8 cellular contexts compared by ENCODE assay signal in genomic region chr15:40306908-40307307, GRCh38. TPM values are rescaled to one million over a fixed set of nuclear protein-coding genes. Genes with fewer than 3 reads are reported as not detected.
A peak's percentile ranks its signal among the peaks of the same experiment; 100 is the strongest.
DNase-seq lines count a peak whose midpoint lies in the region; ATAC-seq and TF ChIP-seq lines count a peak whose summit lies in the region.

No MANE protein-coding gene starts in this region.

- peaks cover 13% of the 10 kb centered on the region for H3K4me1 Mint-ChIP-seq in type B pancreatic cell (ENCODE audit: unreplicated experiment)

- H3K4me3 ChIP-seq in Loucy (ENCODE audit: low read length, poor library complexity, severe bottlenecking) (peak overlapping the region; percentile 96), psoas muscle (peak overlapping the region; percentile 43)

- ATAC-seq in psoas muscle (no peak), HG03571 (IDR thresholded peaks at IDR 0.05; ENCODE audit: unreplicated experiment) (no peak), HG03139 (IDR thresholded peaks at IDR 0.05; ENCODE audit: unreplicated experiment) (no peak), HG03039 (IDR thresholded peaks at IDR 0.05; ENCODE audit: unreplicated experiment) (no peak)

- peak overlapping the region; percentile 97 for H3K4me2 ChIP-seq in Loucy (ENCODE audit: low read depth, low read length, poor library complexity, severe bottlenecking)

- peaks cover 57% of the 10 kb centered on the region for H3K79me2 ChIP-seq in Loucy (ENCODE audit: insufficient read depth, low read length)

- H2AFZ ChIP-seq in Loucy (ENCODE audit: low read length) = peak overlapping the region; percentile 45; the same call in 1 of the 2 replicates

- intact Hi-C loops in psoas muscle (cut with DNase I) = no loop called here

- peak overlapping the region; percentile 19 for H3K27ac ChIP-seq in cingulate gyrus (ENCODE audit: low read depth, low read length)
- H3K27ac ChIP-seq in psoas muscle = no peak overlapping the region

- no peaks in the 10 kb centered on the region for H3K9me2 ChIP-seq in Loucy (replicated peaks; ENCODE audit: low read depth, low read length)

- H3K36me3 ChIP-seq in ES-I3 (ENCODE audit: insufficient read depth, low read length) = no peaks in the 10 kb centered on the region
- peaks cover 10% of the 10 kb centered on the region; the same call in 1 of the 2 replicates for H3K36me3 ChIP-seq in Loucy (ENCODE audit: insufficient read depth, low read length)
- no peaks in the 10 kb centered on the region for H3K36me3 ChIP-seq in psoas muscle (ENCODE audit: insufficient read depth in 1 of 2, low read depth in 1 of 2)

- DNase-seq in psoas muscle (no peak), type B pancreatic cell (ENCODE audit: extremely low spot score, unreplicated experiment) (no peak)

- H3K27me3 ChIP-seq in Loucy (ENCODE audit: insufficient read depth, low read length, poor library complexity, severe bottlenecking) (no peaks in the 10 kb centered on the region), psoas muscle (ENCODE audit: insufficient read depth in 3 of 3, low read length in 2 of 3) (no peaks in the 10 kb centered on the region)

- H3K4me3 Mint-ChIP-seq in type B pancreatic cell = no peak overlapping the region

- H3K27me3 Mint-ChIP-seq in type B pancreatic cell = peaks cover 33% of the 10 kb centered on the region

- H3K4me1 ChIP-seq in ES-I3 (ENCODE audit: insufficient read depth, low read length) (peaks cover 22% of the 10 kb centered on the region; the same call in 1 of the 2 replicates), Loucy (ENCODE audit: insufficient read depth, low read length, poor library complexity, severe bottlenecking) (peaks cover 57% of the 10 kb centered on the region), psoas muscle (no peaks in the 10 kb centered on the region)

- no peak for TF ChIP-seq CTCF in Loucy (conservative IDR thresholded peaks at IDR 0.05; ENCODE audit: low read length)
- TF ChIP-seq CTCF in psoas muscle (IDR thresholded peaks at IDR 0.05) = no peak
- TF ChIP-seq CTCF in type B pancreatic cell (conservative IDR thresholded peaks at IDR 0.05) = no peak

- H3K9me3 ChIP-seq in ES-I3 (ENCODE audit: control insufficient read depth, insufficient read depth, low read length) (no peaks in the 10 kb centered on the region), Loucy (ENCODE audit: insufficient read depth, low read depth, low read length) (no peaks in the 10 kb centered on the region), psoas muscle (no peaks in the 10 kb centered on the region)

- H3K9ac ChIP-seq in ES-I3 (ENCODE audit: low read depth, low read length) (peak overlapping the region; percentile 33; the same call in 1 of the 2 replicates), Loucy (ENCODE audit: low read depth, low read length, poor library complexity, severe bottlenecking) (peak overlapping the region; percentile 98)

- no peaks in the 10 kb centered on the region for H3F3A ChIP-seq in Loucy (ENCODE audit: low read depth)

- H3K36me3 Mint-ChIP-seq in type B pancreatic cell = no peaks in the 10 kb centered on the region

- no peak overlapping the region for H3K27ac Mint-ChIP-seq in type B pancreatic cell

- peaks cover 11% of the 10 kb centered on the region for H4K20me1 ChIP-seq in Loucy (ENCODE audit: insufficient read depth, low read length, poor library complexity, severe bottlenecking)

- 68 to 82% (median 82%) methylated on average over 7 of the region's 7 CpGs for WGBS in psoas muscle, 3 donors

- H3K9me3 Mint-ChIP-seq in type B pancreatic cell = no peaks in the 10 kb centered on the region

RNA-seq across cellular contexts. Expression of gene PLCB2, which starts 0.8 kb away (rescaled TPM):
- total RNA-seq in psoas muscle (1 to 10 TPM; 1.7 to 4.6 (median 3.5) TPM), type B pancreatic cell (ENCODE audit: low replicate concordance) (0.71 and 5.8 TPM in 2 replicates)
- polyA plus RNA-seq in psoas muscle = 1 to 10 TPM in 2 of 3 donors, under 1 TPM in 1; 0.73 to 2.0 (median 1.6) TPM

RNA-seq across cellular contexts. Expression of gene INAFM2, which starts 16.6 kb away (rescaled TPM):
- total RNA-seq in psoas muscle = 10 to 100 TPM; 22.3 to 32.4 (median 28.9) TPM
- polyA plus RNA-seq in psoas muscle = 10 to 100 TPM in 1 of 3 donors, 1 to 10 TPM in 2; 5.8 to 14.5 (median 7.9) TPM
- 12.3 and 23.6 TPM in 2 replicates for total RNA-seq in type B pancreatic cell (ENCODE audit: low replicate concordance)

RNA-seq across cellular contexts. Expression of gene ANKRD63, which starts 24.0 kb away (rescaled TPM):
- total RNA-seq in psoas muscle (not detected), type B pancreatic cell (ENCODE audit: low replicate concordance) (0.98 and 1.5 TPM in 2 replicates)
- polyA plus RNA-seq in psoas muscle = not detected

RNA-seq across cellular contexts. Expression of gene CCDC9B, which starts 33.8 kb away (rescaled TPM):
- 100 to 1,000 TPM in 3 of 4 donors, 10 to 100 TPM in 1; 87.0 to 161 (median 129) TPM for total RNA-seq in psoas muscle
- 10 to 100 TPM; 14.5 to 50.5 (median 23.2) TPM for polyA plus RNA-seq in psoas muscle
- total RNA-seq in type B pancreatic cell (ENCODE audit: low replicate concordance) = 1.6 and 2.4 TPM in 2 replicates

RNA-seq across cellular contexts. Expression of gene PHGR1, which starts 43.9 kb away (rescaled TPM):
- total RNA-seq in psoas muscle (not detected), type B pancreatic cell (ENCODE audit: low replicate concordance) (5.6 and 15.8 TPM in 2 replicates)
- polyA plus RNA-seq in psoas muscle = 1 to 10 TPM in 2 of 3 donors, under 1 TPM in 1; 0.49 to 4.8 (median 1.4) TPM
